ENCODE assay signal across 9 cellular contexts in genomic region chr22:31626427-31627150, GRCh38. TPM values are rescaled to one million over a fixed set of nuclear protein-coding genes. Genes with fewer than 3 reads are reported as not detected.
DNase-seq lines count a peak whose midpoint lies in the region; ATAC-seq and TF ChIP-seq lines count a peak whose summit lies in the region.
"Had no signal": no experiment of that assay in that cellular context is flagged by ENCODE, and none has a peak within 500 bp of the region (broad histone marks: within the 10 kb centered on the region; RNA-seq: fewer than 3 reads in every experiment).

No MANE protein-coding gene starts in this region.

- H3K4me1 ChIP-seq in BLaER1 = peaks cover 83% of the 10 kb centered on the region

- ATAC-seq in GM21723 (IDR thresholded peaks at IDR 0.05; ENCODE audit: unreplicated experiment) = no peak
- no peak for ATAC-seq in GM21515 (IDR thresholded peaks at IDR 0.05; ENCODE audit: unreplicated experiment)

- H3K4me3 ChIP-seq in BLaER1 (no peak overlapping the region), coronary artery (peak overlapping the region; percentile 23)

- H4K20me1 ChIP-seq in BLaER1 = peaks cover 85% of the 10 kb centered on the region

- H3K4me1 Mint-ChIP-seq in IgD-negative memory B cell (peaks cover 14 to 26% (median 16%) of the 10 kb centered on the region in 3 donors), nephron (peaks cover 44% of the 10 kb centered on the region)

- H3K9ac ChIP-seq in BLaER1 = peak overlapping the region; percentile 48; the same call in 1 of the 2 replicates

- DNase-seq in coronary artery (ENCODE audit: low spot score) (no peak), SKM-1 (lab: John Stamatoyannopoulos, UW; ENCODE audit: unreplicated experiment) (no peak)
- no peak for DNase-seq in stimulated activated naive CD4-positive, alpha-beta T cell (lab: John Stamatoyannopoulos, UW)
- DNase-seq: T-helper 9 cell had no signal

- peak overlapping the region; percentile 89 for H3K4me2 ChIP-seq in BLaER1

- H3K9me3 Mint-ChIP-seq in IgD-negative memory B cell (no peaks in the 10 kb centered on the region), nephron (no peaks in the 10 kb centered on the region)

- peak overlapping the region; percentile 67 for H3K27ac ChIP-seq in BLaER1
- peak overlapping the region in 1 of 2 donors; percentile 71 for H3K27ac ChIP-seq in coronary artery

- no peaks in the 10 kb centered on the region for H3K27me3 ChIP-seq in BLaER1

- TF ChIP-seq CTCF in coronary artery (IDR thresholded peaks at IDR 0.05) = no peak
- no peak for TF ChIP-seq CTCF in nephron (IDR thresholded peaks at IDR 0.05; ENCODE audit: unreplicated experiment in 3 of 3)

- no peaks in the 10 kb centered on the region for H3K9me3 ChIP-seq in BLaER1

- H3K4me3 Mint-ChIP-seq in IgD-negative memory B cell = peak overlapping the region in 1 of 4 donors; percentile 34
- peak overlapping the region in 1 of 3 experiments; percentile 51 for H3K4me3 Mint-ChIP-seq in nephron

- peaks cover 65% of the 10 kb centered on the region for H3K36me3 ChIP-seq in BLaER1

- H3K27ac Mint-ChIP-seq in IgD-negative memory B cell = peak overlapping the region; percentile 64 to 95 (median 90)
- peak overlapping the region in 2 of 3 experiments; percentile 54 to 80 for H3K27ac Mint-ChIP-seq in nephron

- H3K36me3 Mint-ChIP-seq in IgD-negative memory B cell = peaks cover 2% of the 10 kb centered on the region
- H3K36me3 Mint-ChIP-seq in nephron (ENCODE audit: low read depth) = no peaks in the 10 kb centered on the region

- H3K27me3 Mint-ChIP-seq in IgD-negative memory B cell (no peaks in the 10 kb centered on the region), nephron (ENCODE audit: low read depth) (no peaks in the 10 kb centered on the region)

RNA-seq across cellular contexts. Expression of gene PISD, which starts 35.4 kb away (rescaled TPM):
- 20.7 TPM for polyA plus RNA-seq in IgD-negative memory B cell
